20 cellular contexts compared by ENCODE assay signal in the genomic region with DNA sequence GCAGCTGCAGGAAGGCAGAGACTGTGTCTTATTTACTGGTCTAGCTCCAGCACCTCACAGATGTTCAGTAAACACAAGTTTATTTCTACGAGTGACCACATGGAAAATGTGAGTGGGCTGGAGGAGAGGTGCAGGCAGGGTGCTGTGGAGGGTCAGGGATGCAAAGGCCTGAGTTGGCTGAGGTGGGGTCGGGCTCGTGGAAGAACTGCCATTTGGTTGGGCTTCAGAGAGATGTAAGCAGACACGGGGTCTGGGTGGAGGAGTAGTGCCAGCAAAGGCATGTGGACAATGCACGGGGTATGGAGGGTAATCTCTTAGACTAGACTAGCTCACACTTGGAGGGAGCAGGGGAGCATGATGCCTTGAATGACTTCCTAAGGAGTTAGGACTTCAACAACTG.
DNase-seq lines count a peak whose midpoint lies in the region; ATAC-seq and TF ChIP-seq lines count a peak whose summit lies in the region.
"Had no signal": no experiment of that assay in that cellular context is flagged by ENCODE, and none has a peak within 500 bp of the region (broad histone marks: within the 10 kb centered on the region; RNA-seq: fewer than 3 reads in every experiment).

No MANE protein-coding gene starts in this region.

- H2AFZ ChIP-seq in IMR-90 (replicated peaks; ENCODE audit: low read length, poor library complexity), result no peak overlapping the region

- intact Hi-C loops in IMR-90 (cut with micrococcal nuclease), result no loop called here

- CTCF ChIA-PET in IMR-90 (lab: Yijun Ruan, JAX), result no interaction called here

- H3K27ac ChIP-seq in IMR-90 (ENCODE audit: insufficient read depth, low read length), result no peak overlapping the region
- H3K27ac ChIP-seq: SK-N-MC, thyroid gland had no signal

- H3K4me1 ChIP-seq in BE2C (no peaks in the 10 kb centered on the region), IMR-90 (ENCODE audit: control insufficient read depth, insufficient read depth, low read length) (no peaks in the 10 kb centered on the region)
- H3K4me1 ChIP-seq: thyroid gland had no signal

- no peak overlapping the region for H3K4me2 ChIP-seq in IMR-90 (ENCODE audit: low read depth, low read length)

- H3K4me3 Mint-ChIP-seq in progenitor cell of endocrine pancreas (ENCODE audit: low read depth) (no peak overlapping the region), immature natural killer cell (no peak overlapping the region)
- H3K4me3 Mint-ChIP-seq: activated CD4-positive, alpha-beta T cell treated with anti-CD3 and anti-CD28 coated beads for 36 hours; T-helper 1 cell treated with Interleukin-12 subunit alpha and Interleukin-12 subunit beta and Interleukin-4 antibody, amounts not matched to agents 30 μg/mL and 1 μg/mL, for 36 hours had no signal

- H4K91ac ChIP-seq in IMR-90 (ENCODE audit: insufficient read depth, low read depth, low read length), result no peak overlapping the region

- BruUV-seq in IMR-90 (replicated peaks; lab: Mats Ljungman, UMichigan), result no TSS peak

- H3K14ac ChIP-seq in IMR-90 (replicated peaks; ENCODE audit: low read depth, low read length), result no peak overlapping the region

- TF ChIP-seq POLR2A in IMR-90 (IDR thresholded peaks at IDR 0.05; ENCODE audit: low read depth, low read length), result no peak

- in situ Hi-C loops in IMR-90 (cut with MboI; ENCODE audit: low sequenced_read_pairs), result no loop called here

- no peak overlapping the region for H3K23ac ChIP-seq in IMR-90 (ENCODE audit: low read depth, low read length)

- H4K20me1 ChIP-seq in IMR-90 (ENCODE audit: insufficient read depth, low read length), result peaks cover 94% of the 10 kb centered on the region

- H2AK5ac ChIP-seq in IMR-90 (ENCODE audit: low read depth, low read length), result no peak overlapping the region

- H3K56ac ChIP-seq in IMR-90 (ENCODE audit: extremely low read depth, insufficient read depth, low read length), result no peak overlapping the region

- no peak overlapping the region for H4K8ac ChIP-seq in IMR-90 (ENCODE audit: low read depth in 2 of 2, low read length in 2 of 2)

- no peak overlapping the region for H2BK20ac ChIP-seq in IMR-90 (ENCODE audit: low read depth, low read length)

- dilution Hi-C loops in IMR-90 (cut with HindIII; ENCODE audit: low sequenced_read_pairs, unreplicated experiment), result no loop called here

- no peaks in the 10 kb centered on the region for H3K4me1 Mint-ChIP-seq in progenitor cell of endocrine pancreas (ENCODE audit: low read depth)
- H3K4me1 Mint-ChIP-seq in immature natural killer cell, result no peaks in the 10 kb centered on the region
- H3K4me1 Mint-ChIP-seq: activated CD4-positive, alpha-beta T cell treated with anti-CD3 and anti-CD28 coated beads for 36 hours; CD4-positive, alpha-beta memory T cell had no signal

- H2AK9ac ChIP-seq in IMR-90 (replicated peaks; ENCODE audit: low read depth, low read length, poor library complexity), result peak overlapping the region; percentile 5

- H2BK5ac ChIP-seq in IMR-90 (ENCODE audit: low read depth, low read length, poor library complexity, severe bottlenecking), result no peak overlapping the region

- 68% methylated on average over 4 of the region's 5 CpGs; no CpG with 5 or more reads in 1 of the 2 experiments for WGBS in IMR-90 (ENCODE audit: extremely low coverage in 2 of 2, insufficient read length in 1 of 2), 2 experiments

- POLR2A ChIA-PET in IMR-90 (lab: Charles Lee; ENCODE audit: unreplicated experiment), result no interaction called here

- H3K27me3 ChIP-seq in BE2C (no peaks in the 10 kb centered on the region), IMR-90 (ENCODE audit: control insufficient read depth, insufficient read depth, low read length) (no peaks in the 10 kb centered on the region)
- H3K27me3 ChIP-seq: thyroid gland had no signal

- peaks cover 15% of the 10 kb centered on the region for H3K9me1 ChIP-seq in IMR-90 (ENCODE audit: insufficient read depth, low read length)

- no peak for TF ChIP-seq CTCF in BE2C (IDR thresholded peaks at IDR 0.05; ENCODE audit: low read depth, low read length)
- no peak for TF ChIP-seq CTCF in IMR-90 (conservative IDR thresholded peaks at IDR 0.05; ENCODE audit: low read depth, low read length)
- TF ChIP-seq CTCF in progenitor cell of endocrine pancreas (IDR thresholded peaks at IDR 0.05; ENCODE audit: unreplicated experiment), result no peak

- peaks cover 15 to 80% of the 10 kb centered on the region in 2 experiments for H3K79me1 ChIP-seq in IMR-90 (ENCODE audit: low read depth in 1 of 2, low read length in 2 of 2)

- TF ChIP-seq RAD21 in IMR-90 (IDR thresholded peaks at IDR 0.05; ENCODE audit: low read length), result no peak

- no peak overlapping the region for H3K27ac Mint-ChIP-seq in progenitor cell of endocrine pancreas
- no peak overlapping the region for H3K27ac Mint-ChIP-seq in immature natural killer cell
- H3K27ac Mint-ChIP-seq: activated CD4-positive, alpha-beta T cell treated with anti-CD3 and anti-CD28 coated beads for 36 hours; CD4-positive, alpha-beta memory T cell; T-helper 1 cell treated with Interleukin-12 subunit alpha and Interleukin-12 subunit beta and Interleukin-4 antibody, amounts not matched to agents 30 μg/mL and 1 μg/mL, for 36 hours had no signal

- H3K36me3 Mint-ChIP-seq in progenitor cell of endocrine pancreas (ENCODE audit: insufficient read depth), result peaks cover 16% of the 10 kb centered on the region
- H3K36me3 Mint-ChIP-seq in immature natural killer cell, result no peaks in the 10 kb centered on the region
- H3K36me3 Mint-ChIP-seq: CD4-positive, alpha-beta memory T cell had no signal

- no peak overlapping the region for H3K4ac ChIP-seq in IMR-90 (ENCODE audit: low read depth, low read length)

- H3K27me3 Mint-ChIP-seq in progenitor cell of endocrine pancreas (no peaks in the 10 kb centered on the region), immature natural killer cell (ENCODE audit: low read depth in 3 of 3) (peaks cover 0 to 4% (median 2%) of the 10 kb centered on the region in 3 donors)

- H3K18ac ChIP-seq in IMR-90 (ENCODE audit: low read depth, low read length), result no peak overlapping the region

- peaks cover 73% of the 10 kb centered on the region for H3K36me3 ChIP-seq in BE2C
- peaks cover 70% of the 10 kb centered on the region for H3K36me3 ChIP-seq in IMR-90 (ENCODE audit: control insufficient read depth, insufficient read depth, low read length)
- H3K36me3 ChIP-seq: thyroid gland had no signal

- H3K9me3 Mint-ChIP-seq in progenitor cell of endocrine pancreas (ENCODE audit: low read depth), result peaks cover 6% of the 10 kb centered on the region
- H3K9me3 Mint-ChIP-seq in immature natural killer cell, result peaks cover 0 to 3% (median 0%) of the 10 kb centered on the region in 6 donors
- H3K9me3 Mint-ChIP-seq: T-helper 1 cell treated with Interleukin-12 subunit alpha and Interleukin-12 subunit beta and Interleukin-4 antibody, amounts not matched to agents 30 μg/mL and 1 μg/mL, for 36 hours had no signal

- no peak overlapping the region for H4K5ac ChIP-seq in IMR-90 (ENCODE audit: low read depth, low read length)

- no peak overlapping the region for H3K4me3 ChIP-seq in BE2C (ENCODE audit: low read depth, low read length)
- no peak overlapping the region for H3K4me3 ChIP-seq in IMR-90 (ENCODE audit: insufficient read depth, low read depth, low read length)
- H3K4me3 ChIP-seq: SK-N-MC, thyroid gland had no signal

- H2BK120ac ChIP-seq in IMR-90 (ENCODE audit: low read depth, low read length), result no peak overlapping the region

- ATAC-seq in IMR-90 (ENCODE audit: low read depth), result no peak
- no peak for ATAC-seq in HG03135 (IDR thresholded peaks at IDR 0.05; ENCODE audit: unreplicated experiment)
- ATAC-seq: activated CD4-positive, alpha-beta T cell treated with anti-CD3 and anti-CD28 coated beads for 36 hours had no signal

- H3K9me3 ChIP-seq in BE2C (no peaks in the 10 kb centered on the region), IMR-90 (ENCODE audit: control insufficient read depth, insufficient read depth, low read length) (no peaks in the 10 kb centered on the region)
- H3K9me3 ChIP-seq: thyroid gland had no signal

- H2BK15ac ChIP-seq in IMR-90 (ENCODE audit: low read depth, low read length), result no peak overlapping the region

- DNase-seq in BE2C (peak; percentile 1), IMR-90 (no peak), ecto neural progenitor cell (ENCODE audit: low spot score) (peak; percentile 25), progenitor cell of endocrine pancreas (ENCODE audit: low spot score, unreplicated experiment) (peak; percentile 1), immature natural killer cell (no peak), NCI-H1694 (lab: John Stamatoyannopoulos, UW) (no peak)
- DNase-seq: activated CD4-positive, alpha-beta T cell treated with anti-CD3 and anti-CD28 coated beads for 36 hours; CD4-positive, alpha-beta memory T cell; HCEC 1CT; NCI-H1105; NCI-H2081; NCI-H345; NCI-H748 treated with DMSO at 0.1 percent for 48 hours; RPMI8226; stimulated activated CD4-positive, alpha-beta T cell treated with anti-CD3 and anti-CD28 coated beads, Interleukin-2, amount 100 ng/mL, for 48 hours; stimulated activated naive CD4-positive, alpha-beta T cell treated with Interleukin-2 at 50 U/mL for 16 hours; thyroid gland had no signal

- H3K9ac ChIP-seq in IMR-90 (ENCODE audit: low read depth, low read length), result no peak overlapping the region

TF ChIP-seq in IMR-90, 13 proteins besides CTCF, POLR2A, EP300 and RAD21 (continues in another document):
- TF ChIP-seq MAZ (IDR thresholded peaks at IDR 0.05; ENCODE audit: borderline replicate concordance, low read depth, low read length), result no peak
- TF ChIP-seq, protein P1, sequence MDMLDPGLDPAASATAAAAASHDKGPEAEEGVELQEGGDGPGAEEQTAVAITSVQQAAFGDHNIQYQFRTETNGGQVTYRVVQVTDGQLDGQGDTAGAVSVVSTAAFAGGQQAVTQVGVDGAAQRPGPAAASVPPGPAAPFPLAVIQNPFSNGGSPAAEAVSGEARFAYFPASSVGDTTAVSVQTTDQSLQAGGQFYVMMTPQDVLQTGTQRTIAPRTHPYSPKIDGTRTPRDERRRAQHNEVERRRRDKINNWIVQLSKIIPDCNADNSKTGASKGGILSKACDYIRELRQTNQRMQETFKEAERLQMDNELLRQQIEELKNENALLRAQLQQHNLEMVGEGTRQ (IDR thresholded peaks at IDR 0.05; ENCODE audit: low read depth, low read length), result no peak
- no peak for TF ChIP-seq FOS (IDR thresholded peaks at IDR 0.05; ENCODE audit: low read depth, low read length)
- TF ChIP-seq SMC3 (IDR thresholded peaks at IDR 0.05; ENCODE audit: low read depth, low read length), result no peak
- TF ChIP-seq MAFK (IDR thresholded peaks at IDR 0.05; ENCODE audit: low read depth, low read length), result no peak
- no peak for TF ChIP-seq BHLHE40 (IDR thresholded peaks at IDR 0.05; ENCODE audit: low read depth, low read length)
- TF ChIP-seq RFX5 (IDR thresholded peaks at IDR 0.05; ENCODE audit: low read depth, low read length), result no peak
- TF ChIP-seq NFE2L2 (IDR thresholded peaks at IDR 0.05; ENCODE audit: low read depth, low read length), result no peak
- TF ChIP-seq CHD1 (IDR thresholded peaks at IDR 0.05; ENCODE audit: low read depth, low read length), result no peak

Comparison
In these comparisons a context has a peak if more than half of its experiments do, and no peak if none do; other contexts are left out.
1. DNase-seq: peak in BE2C (single experiment), ecto neural progenitor cell (single experiment) and progenitor cell of endocrine pancreas (single experiment); none in IMR-90 (single experiment), immature natural killer cell (0 of 3) and NCI-H1694 (single experiment).